Comparison of ENCODE assay signal across 7 cellular contexts in genomic region chr3:123201557-123202427, GRCh38.
DNase-seq lines count a peak whose midpoint lies in the region; ATAC-seq, FAIRE-seq and TF ChIP-seq lines count a peak whose summit lies in the region.

A gene with protein sequence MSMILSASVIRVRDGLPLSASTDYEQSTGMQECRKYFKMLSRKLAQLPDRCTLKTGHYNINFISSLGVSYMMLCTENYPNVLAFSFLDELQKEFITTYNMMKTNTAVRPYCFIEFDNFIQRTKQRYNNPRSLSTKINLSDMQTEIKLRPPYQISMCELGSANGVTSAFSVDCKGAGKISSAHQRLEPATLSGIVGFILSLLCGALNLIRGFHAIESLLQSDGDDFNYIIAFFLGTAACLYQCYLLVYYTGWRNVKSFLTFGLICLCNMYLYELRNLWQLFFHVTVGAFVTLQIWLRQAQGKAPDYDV (plus strand): TSS chr3:123201943. CDS start chr3:123209218, 7,275 bp downstream.

- FAIRE-seq in GM18507 (lab: Jason Lieb, UNC), result peak; percentile 99

- peak; percentile 97 for ATAC-seq in HG02981 (IDR thresholded peaks at IDR 0.05; ENCODE audit: unreplicated experiment)

- DNase-seq in GM18507 (ENCODE audit: extremely low spot score, insufficient read length, low read depth) (peak; percentile 89), NCI-H2029 treated with DMSO at 0.1 percent for 48 hours (lab: John Stamatoyannopoulos, UW) (peak; percentile 89), T-helper 9 cell (peak; percentile 91), astrocyte of the spinal cord (ENCODE audit: low read depth, low spot score) (peak; percentile 93), hippocampal formation (lab: John Stamatoyannopoulos, UW) (peak; percentile 80 to 86), retinal pigment epithelial cell (ENCODE audit: low read depth) (peak; percentile 88)

- H3K4me3 ChIP-seq in astrocyte of the spinal cord (ENCODE audit: low read depth, low read length) (peak within 1 kb of the TSS; percentile 77), retinal pigment epithelial cell (ENCODE audit: low read length) (peak within 1 kb of the TSS; percentile 98)

- in situ Hi-C loops in astrocyte of the spinal cord (cut with HindIII; ENCODE audit: low sequenced_read_pairs), result no loop called here

- TF ChIP-seq CTCF in astrocyte of the spinal cord (IDR thresholded peaks at IDR 0.05; ENCODE audit: low read depth, low read length) (no peak), retinal pigment epithelial cell (conservative IDR thresholded peaks at IDR 0.05; ENCODE audit: low read depth, low read length) (no peak)

Comparison
In these comparisons a context has a peak if more than half of its experiments do, and no peak if none do; other contexts are left out.
1. Peak in every context shown above with its lines: DNase-seq, ATAC-seq and H3K4me3 ChIP-seq.